1 cellular context compared by ENCODE assay signal in the genomic region with DNA sequence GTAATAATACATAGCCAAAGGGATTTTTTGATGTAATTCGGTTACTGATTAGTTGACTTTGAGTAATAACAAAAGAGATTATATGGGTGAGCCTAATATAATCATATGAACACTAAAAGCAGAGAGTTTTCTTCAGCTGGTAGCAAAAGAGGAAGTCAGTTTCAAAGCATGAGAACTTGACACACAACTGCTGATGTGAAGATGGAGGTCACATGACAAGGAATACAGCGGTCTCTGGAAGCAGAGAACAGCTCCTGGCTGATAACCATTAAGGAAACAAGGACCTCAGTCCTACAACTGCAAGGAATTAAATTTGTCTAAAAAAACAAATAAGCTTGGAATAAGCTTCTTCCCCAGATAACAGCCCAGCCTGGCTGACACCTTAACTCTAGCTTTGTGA.
TF ChIP-seq lines count a peak whose summit lies in the region.

No MANE protein-coding gene starts in this region.

TF ChIP-seq in K562, 482 proteins besides CTCF, POLR2A, EP300 and RAD21 (continued from another document):
- no peak for TF ChIP-seq CSDE1 (IDR thresholded peaks at IDR 0.05)
- TF ChIP-seq ZNF175 (CRISPR knock-in tag; IDR thresholded peaks at IDR 0.05; ENCODE audit: low read depth): peak; percentile 80
- TF ChIP-seq SRSF1 (IDR thresholded peaks at IDR 0.05; ENCODE audit: low read depth, low read length): no peak
TF ChIP-seq in K562: peak in this region for 3.
